27 cellular contexts compared by ENCODE assay signal in genomic region chr14:26896447-26896846, GRCh38.
DNase-seq lines count a peak whose midpoint lies in the region; ATAC-seq and TF ChIP-seq lines count a peak whose summit lies in the region.
"Had no signal": no experiment of that assay in that cellular context is flagged by ENCODE, and none has a peak within 500 bp of the region (broad histone marks: within the 10 kb centered on the region; RNA-seq: fewer than 3 reads in every experiment).

No MANE protein-coding gene starts in this region.

- no peaks in the 10 kb centered on the region for H3K36me3 ChIP-seq in MG63
- no peaks in the 10 kb centered on the region for H3K36me3 ChIP-seq in neural cell (ENCODE audit: insufficient read depth, low read length)
- H3K36me3 ChIP-seq: brain microvascular endothelial cell, esophagus muscularis mucosa, neural progenitor cell, tibial artery had no signal

- TF ChIP-seq CTCF in neural cell (IDR thresholded peaks at IDR 0.05; ENCODE audit: poor library complexity, severe bottlenecking), result no peak

- H4K20me1 ChIP-seq in neural cell (ENCODE audit: insufficient read depth), result no peaks in the 10 kb centered on the region

- H3K9me3 ChIP-seq in MG63 (no peaks in the 10 kb centered on the region), neural cell (ENCODE audit: low read length) (peaks cover 6% of the 10 kb centered on the region)
- H3K9me3 ChIP-seq: tibial artery had no signal

- TF ChIP-seq RAD21 in neural cell (conservative IDR thresholded peaks at IDR 0.05), result no peak

- H3K27me3 ChIP-seq in MG63 (no peaks in the 10 kb centered on the region), neural cell (ENCODE audit: insufficient read depth, low read depth, low read length) (no peaks in the 10 kb centered on the region)
- H3K27me3 ChIP-seq: brain microvascular endothelial cell, esophagus muscularis mucosa, neural progenitor cell, tibial artery had no signal

- H3K79me2 ChIP-seq in neural cell (replicated peaks; ENCODE audit: insufficient read depth, low read length), result no peaks in the 10 kb centered on the region

- no peaks in the 10 kb centered on the region for H3F3A ChIP-seq in neural cell (ENCODE audit: insufficient read depth, low read length, poor library complexity, severe bottlenecking)

- ATAC-seq in GM18511 (IDR thresholded peaks at IDR 0.05; ENCODE audit: unreplicated experiment), result no peak
- ATAC-seq: stimulated activated naive CD8-positive, alpha-beta T cell treated with anti-CD3 and anti-CD28 coated beads, Interleukin-15, Interleukin-2, amounts not matched to agents 100 U/mL and 50 U/mL, for 24 hours had no signal

- H3K27ac ChIP-seq in neural cell (ENCODE audit: low read length), result peak overlapping the region; percentile 16
- H3K27ac ChIP-seq: brain microvascular endothelial cell, coronary artery, esophagus muscularis mucosa, neural progenitor cell, tibial artery had no signal

- no peak overlapping the region for H2AFZ ChIP-seq in neural cell (ENCODE audit: low read depth, low read length)

- no peak overlapping the region for H3K4me3 ChIP-seq in MG63
- H3K4me3 ChIP-seq in neural cell (ENCODE audit: low read length), result no peak overlapping the region
- H3K4me3 ChIP-seq: coronary artery, esophagus muscularis mucosa, neural progenitor cell, tibial artery had no signal

- H3K9me2 ChIP-seq in neural cell (ENCODE audit: insufficient read depth, low read length), result no peaks in the 10 kb centered on the region

- no peak overlapping the region for H3K4me2 ChIP-seq in neural cell (ENCODE audit: low read length)
- H3K4me2 ChIP-seq: neural progenitor cell had no signal

- no peak for TF ChIP-seq EP300 in neural cell (conservative IDR thresholded peaks at IDR 0.05; ENCODE audit: poor library complexity, severe bottlenecking)

- DNase-seq in ELR (ENCODE audit: low read depth) (peak; percentile 37), MG63 (peak; percentile 19), fibroblast of gingiva (ENCODE audit: low read depth) (peak; percentile 83), SKM-1 (lab: John Stamatoyannopoulos, UW; ENCODE audit: unreplicated experiment) (no peak), NCI-H187 treated with DMSO at 0.1 percent for 48 hours (lab: John Stamatoyannopoulos, UW) (no peak)
- no peak for DNase-seq in activated CD4-positive, alpha-beta T cell treated with anti-CD3 and anti-CD28 coated beads, Interleukin-2, amount 50 U/mL, for 1 hour
- DNase-seq: activated CD4-positive, alpha-beta T cell treated with anti-CD3 and anti-CD28 coated beads, Interleukin-2, amount 50 U/mL, for 4 hours; activated CD8-positive, alpha-beta memory T cell treated with anti-CD3 and anti-CD28 coated beads, Interleukin-2, amount 50 U/mL, for 48 hours; activated naive CD8-positive, alpha-beta T cell treated with anti-CD3 and anti-CD28 coated beads for 36 hours; brain microvascular endothelial cell; CD4-positive, CD25-positive, alpha-beta regulatory T cell; DMS153; immature natural killer cell; Karpas-422; NCI-H1092; NCI-H1930; NCI-H2227 treated with DMSO at 0.1 percent for 48 hours; NCI-H748 treated with DMSO at 0.1 percent for 48 hours; stimulated activated CD4-positive, alpha-beta T cell treated with anti-CD3 and anti-CD28 coated beads, Interleukin-4, amount 100 ng/mL, for 24 hours; stimulated activated naive CD8-positive, alpha-beta T cell treated with anti-CD3 and anti-CD28 coated beads, Interleukin-15, Interleukin-2, amounts not matched to agents 100 U/mL and 50 U/mL, for 24 hours; T-helper 1 cell had no signal

- no peak overlapping the region for H3K9ac ChIP-seq in neural cell (ENCODE audit: low read length)
- H3K9ac ChIP-seq: neural progenitor cell had no signal

TF ChIP-seq in neural cell, 6 proteins besides CTCF, POLR2A, EP300 and RAD21:
- no peak for TF ChIP-seq SMC3 (conservative IDR thresholded peaks at IDR 0.05; ENCODE audit: poor library complexity)
- no peak for TF ChIP-seq EZH2 (IDR thresholded peaks at IDR 0.05; ENCODE audit: borderline replicate concordance, insufficient read depth, low read length, poor library complexity, severe bottlenecking)
- TF ChIP-seq MXI1 (conservative IDR thresholded peaks at IDR 0.05; ENCODE audit: poor library complexity, severe bottlenecking), result no peak
- TF ChIP-seq REST (IDR thresholded peaks at IDR 0.05; ENCODE audit: borderline replicate concordance), result no peak
- TF ChIP-seq POLR2AphosphoS5 (IDR thresholded peaks at IDR 0.05), result no peak
- no peak for TF ChIP-seq TAF1 (IDR thresholded peaks at IDR 0.05; ENCODE audit: low read depth)

Comparison
In these comparisons a context has a peak if more than half of its experiments do, and no peak if none do; other contexts are left out.
1. DNase-seq: peak in ELR (single experiment), MG63 (single experiment) and fibroblast of gingiva (single experiment); none in SKM-1 (single experiment), NCI-H187 treated with DMSO at 0.1 percent for 48 hours (single experiment) and activated CD4-positive, alpha-beta T cell treated with anti-CD3 and anti-CD28 coated beads, Interleukin-2, amount 50 U/mL, for 1 hour (single experiment).